In genomic region chr17:42388381-42389134, GRCh38 we compare ENCODE assay signal across 8 cellular contexts. TPM values are rescaled to one million over a fixed set of nuclear protein-coding genes. Genes with fewer than 3 reads are reported as not detected.
DNase-seq lines count a peak whose midpoint lies in the region; ATAC-seq, FAIRE-seq and TF ChIP-seq lines count a peak whose summit lies in the region.

STAT3 (minus strand) TSS chr17:42388442; CDS start chr17:42348516, 39,926 bp downstream.

- H3K9ac ChIP-seq in kidney (ENCODE audit: low read length in 2 of 2) = peak within 1 kb of the TSS; percentile 96 to 98

- TF ChIP-seq POLR2A in GM19193 (IDR thresholded peaks at IDR 0.05; ENCODE audit: extremely low read depth, insufficient read depth, insufficient read length) = peak; percentile 74

- H3K4me3 Mint-ChIP-seq in activated CD4-positive, alpha-beta T cell treated with anti-CD3 and anti-CD28 coated beads for 36 hours = peak within 1 kb of the TSS; percentile 95

- peak within 1 kb of the TSS; percentile 98 to 100 for H3K27ac ChIP-seq in kidney (ENCODE audit: low read depth in 2 of 2, low read length in 2 of 2)

- DNase-seq in AML-193 (lab: John Stamatoyannopoulos, UW) (peak; percentile 100), NCI-H510A treated with DMSO at 0.1 percent for 48 hours (lab: John Stamatoyannopoulos, UW) (peak; percentile 99), choroid plexus epithelial cell (ENCODE audit: low read depth) (peak; percentile 100), kidney (peak; percentile 100)
- DNase-seq in activated CD4-positive, alpha-beta T cell treated with anti-CD3 and anti-CD28 coated beads for 36 hours = peak; percentile 100
- DNase-seq in stimulated activated CD4-positive, alpha-beta T cell treated with anti-CD3 and anti-CD28 coated beads, Interleukin-15, amount 100 ng/mL, for 24 hours = peak; percentile 100

- H3K36me3 ChIP-seq in kidney (ENCODE audit: control insufficient read depth in 1 of 2, insufficient read depth in 2 of 2, low read length in 2 of 2) = no peaks in the 10 kb centered on the region

- ATAC-seq in HG03439 (IDR thresholded peaks at IDR 0.05; ENCODE audit: unreplicated experiment) = peak; percentile 90
- ATAC-seq in activated CD4-positive, alpha-beta T cell treated with anti-CD3 and anti-CD28 coated beads for 36 hours = peak; percentile 88

- POLR2A ChIA-PET in activated CD4-positive, alpha-beta T cell treated with anti-CD3 and anti-CD28 coated beads for 36 hours (lab: Charles Lee) = interaction anchor here (0.5 to 2.4 kb wide), 29 partner anchors 9 to 609 kb away, joined by 3 to 38 read pairs (median 5); partner anchors contain the start of genes GHDC and STAT5A

- peaks cover 2% of the 10 kb centered on the region for H3K9me3 Mint-ChIP-seq in activated CD4-positive, alpha-beta T cell treated with anti-CD3 and anti-CD28 coated beads for 36 hours (ENCODE audit: low read depth)

- peaks cover 3 to 7% of the 10 kb centered on the region in 2 donors for H3K4me1 ChIP-seq in kidney (ENCODE audit: control insufficient read depth in 1 of 2, insufficient read depth in 1 of 2, low read depth in 1 of 2, low read length in 2 of 2)

- H3K27ac Mint-ChIP-seq in activated CD4-positive, alpha-beta T cell treated with anti-CD3 and anti-CD28 coated beads for 36 hours = peak within 1 kb of the TSS; percentile 100

- TF ChIP-seq CTCF in choroid plexus epithelial cell (conservative IDR thresholded peaks at IDR 0.05; ENCODE audit: low read depth, low read length) = no peak
- TF ChIP-seq CTCF in kidney (IDR thresholded peaks at IDR 0.05; ENCODE audit: borderline replicate concordance, extremely low read depth, insufficient read depth) = no peak

- intact Hi-C loops in activated CD4-positive, alpha-beta T cell treated with anti-CD3 and anti-CD28 coated beads for 36 hours (cut with DNase I, micrococcal nuclease) = loop anchor here (1.0 to 5.0 kb wide), 16 partner anchors 9 to 610 kb away; partner anchors contain the start of genes ATP6V0A1 (in 1 of the 2), CNP (in 1 of the 2), RPL27 (in 1 of the 2) and STAT5A (in 1 of the 2)
- intact Hi-C loops in kidney (cut with DNase I) = no loop called here

- no peaks in the 10 kb centered on the region for H3K9me3 ChIP-seq in kidney (ENCODE audit: control insufficient read depth in 1 of 2, low read length in 2 of 2)

- FAIRE-seq in kidney (lab: Jason Lieb, UNC) = peak; percentile 98

- peaks cover 57% of the 10 kb centered on the region for H3K4me1 Mint-ChIP-seq in activated CD4-positive, alpha-beta T cell treated with anti-CD3 and anti-CD28 coated beads for 36 hours

- peaks cover 43% of the 10 kb centered on the region for H3K36me3 Mint-ChIP-seq in activated CD4-positive, alpha-beta T cell treated with anti-CD3 and anti-CD28 coated beads for 36 hours (ENCODE audit: low read depth)

- CTCF ChIA-PET in activated CD4-positive, alpha-beta T cell treated with anti-CD3 and anti-CD28 coated beads for 36 hours (lab: Charles Lee) = interaction anchor here (0.6 to 3.4 kb wide), 25 partner anchors 9 to 1863 kb away, joined by 3 to 36 read pairs (median 5); partner anchors contain the start of gene KAT2A

- peak within 1 kb of the TSS; percentile 95 for H3K4me3 ChIP-seq in choroid plexus epithelial cell (ENCODE audit: low read depth, low read length)
- peak within 1 kb of the TSS; percentile 75 to 91 for H3K4me3 ChIP-seq in kidney (ENCODE audit: low read length in 2 of 2)

- no peaks in the 10 kb centered on the region for H3K27me3 Mint-ChIP-seq in activated CD4-positive, alpha-beta T cell treated with anti-CD3 and anti-CD28 coated beads for 36 hours

RNA-seq across cellular contexts. Expression of gene STAT3, which starts in this region (rescaled TPM):
- total RNA-seq in activated CD4-positive, alpha-beta T cell treated with anti-CD3 and anti-CD28 coated beads for 36 hours = 100 to 1,000 TPM; 332 to 345 TPM
- 327 TPM for total RNA-seq in kidney
- 55.6 TPM for polyA plus RNA-seq in kidney (ENCODE audit: insufficient read depth, low read depth, low replicate concordance)

Comparison
In these comparisons a context has a peak if more than half of its experiments do, and no peak if none do; other contexts are left out.
1. Peak in every context shown above with its lines: DNase-seq, ATAC-seq, H3K4me3 ChIP-seq and H3K27ac ChIP-seq.